1 cellular context compared by ENCODE assay signal in genomic region chr3:52536369-52537164, GRCh38.
A peak's percentile ranks its signal among the peaks of the same experiment; 100 is the strongest.
TF ChIP-seq lines count a peak whose summit lies in the region.

Gene UQCC5 (plus strand): TSS chr3:52536605. CDS start chr3:52536756, 151 bp downstream.

TF ChIP-seq in HEK293, 187 proteins besides CTCF, POLR2A, EP300 and RAD21 (continued from another document):
- TF ChIP-seq ZNF692 (tag by site-specific recombination; IDR thresholded peaks at IDR 0.05) (0 out of 2 replicates have a peak, but pooled peaks have one; percentile 20), ZNF132 (tag by site-specific recombination; IDR thresholded peaks at IDR 0.05; ENCODE audit: borderline replicate concordance) (no peak), ZNF639 (tag by site-specific recombination; IDR thresholded peaks at IDR 0.05) (0 out of 2 replicates have a peak, but pooled peaks have one; percentile 35), GLIS1 (tag by site-specific recombination; IDR thresholded peaks at IDR 0.05) (peak; percentile 23; the same call in 1 of the 2 replicates), ZBTB20 (tag by site-specific recombination; IDR thresholded peaks at IDR 0.05) (peak; percentile 98), ZEB2 (tag by site-specific recombination; IDR thresholded peaks at IDR 0.05) (peak; percentile 64; the same call in 1 of the 2 replicates), ZBTB7A (tag by site-specific recombination; IDR thresholded peaks at IDR 0.05; ENCODE audit: low read depth) (peak; percentile 22; the same call in 1 of the 2 replicates), ZNF274 (IDR thresholded peaks at IDR 0.05; ENCODE audit: low read length) (no peak), ZNF274 (tag by site-specific recombination; IDR thresholded peaks at IDR 0.05; ENCODE audit: borderline replicate concordance) (no peak), ZBTB8A (tag by site-specific recombination; IDR thresholded peaks at IDR 0.05) (peak; percentile 88), ZNF530 (tag by site-specific recombination; IDR thresholded peaks at IDR 0.05; ENCODE audit: low read depth) (no peak), YY1 (tag by site-specific recombination; IDR thresholded peaks at IDR 0.05) (no peak), HOXD13 (CRISPR knock-in tag; IDR thresholded peaks at IDR 0.05; ENCODE audit: borderline replicate concordance) (no peak), ZBTB48 (tag by site-specific recombination; IDR thresholded peaks at IDR 0.05) (0 out of 2 replicates have a peak, but pooled peaks have one; percentile 9), SP3 (tag by site-specific recombination; IDR thresholded peaks at IDR 0.05) (peak; percentile 72), PRDM10 (tag by site-specific recombination; IDR thresholded peaks at IDR 0.05) (peak; percentile 33), ZNF10 (tag by site-specific recombination; IDR thresholded peaks at IDR 0.05) (0 out of 2 replicates have a peak, but pooled peaks have one; percentile 34), SP2 (tag by site-specific recombination; IDR thresholded peaks at IDR 0.05) (peak; percentile 98), ZNF501 (tag by site-specific recombination; IDR thresholded peaks at IDR 0.05) (peak; percentile 67; the same call in 1 of the 2 replicates), ZNF311 (tag by site-specific recombination; IDR thresholded peaks at IDR 0.05; ENCODE audit: borderline replicate concordance) (no peak), ZNF24 (tag by site-specific recombination; IDR thresholded peaks at IDR 0.05) (peak; percentile 25; the same call in 1 of the 2 replicates), SP7 (tag by site-specific recombination; IDR thresholded peaks at IDR 0.05) (0 out of 2 replicates have a peak, but pooled peaks have one; percentile 46), ZSCAN5A (tag by site-specific recombination; IDR thresholded peaks at IDR 0.05) (no peak), ZFHX2 (tag by site-specific recombination; conservative IDR thresholded peaks at IDR 0.05) (peak; percentile 60; the same call in 1 of the 2 replicates), KLF8 (tag by site-specific recombination; IDR thresholded peaks at IDR 0.05) (0 out of 2 replicates have a peak, but pooled peaks have one; percentile 13), ZNF707 (tag by site-specific recombination; IDR thresholded peaks at IDR 0.05) (no peak)
